Comparison of ENCODE assay signal across 15 cellular contexts in genomic region chr16:28196331-28196987, GRCh38. TPM values are rescaled to one million over a fixed set of nuclear protein-coding genes. Genes with fewer than 3 reads are reported as not detected.
A peak's percentile ranks its signal among the peaks of the same experiment; 100 is the strongest.
DNase-seq lines count a peak whose midpoint lies in the region; ATAC-seq and TF ChIP-seq lines count a peak whose summit lies in the region.
"Had no signal": no experiment of that assay in that cellular context is flagged by ENCODE, and none has a peak within 500 bp of the region (broad histone marks: within the 10 kb centered on the region; RNA-seq: fewer than 3 reads in every experiment).

No MANE protein-coding gene starts in this region.

- POLR2A ChIA-PET in A673 (lab: Charles Lee; ENCODE audit: low non-redundant PET), result no interaction called here
- POLR2A ChIA-PET in activated CD8-positive, alpha-beta T cell treated with anti-CD3 and anti-CD28 coated beads for 36 hours (lab: Charles Lee), result interaction anchor here (0.9 to 2.2 kb wide), 8 partner anchors 8 to 29 kb away, joined by 3 to 13 read pairs (median 5); no protein-coding TSS in a partner anchor

- intact Hi-C loops in A673 (cut with micrococcal nuclease; ENCODE audit: unreplicated experiment) (no loop called here), transverse colon (cut with DNase I; ENCODE audit: low total_unique reads) (no loop called here), mucosa of descending colon (cut with DNase I, micrococcal nuclease) (no loop called here)
- intact Hi-C loops in activated CD8-positive, alpha-beta T cell treated with anti-CD3 and anti-CD28 coated beads for 36 hours (cut with micrococcal nuclease), result no loop called here

- no peak overlapping the region for H3K4me2 ChIP-seq in hepatocyte

- peaks cover 5% of the 10 kb centered on the region for H3K36me3 ChIP-seq in A673 (ENCODE audit: insufficient read depth, low read length, poor library complexity, severe bottlenecking)
- peaks cover 0 to 6% (median 0%) of the 10 kb centered on the region in 4 donors for H3K36me3 ChIP-seq in transverse colon
- no peaks in the 10 kb centered on the region for H3K36me3 ChIP-seq in hepatocyte (replicated peaks; ENCODE audit: insufficient read depth, low read depth)
- no peaks in the 10 kb centered on the region for H3K36me3 ChIP-seq in mucosa of descending colon (ENCODE audit: low read depth)

- H3K27me3 Mint-ChIP-seq in activated CD8-positive, alpha-beta T cell treated with anti-CD3 and anti-CD28 coated beads for 36 hours, result no peaks in the 10 kb centered on the region
- no peaks in the 10 kb centered on the region for H3K27me3 Mint-ChIP-seq in memory B cell

- no peaks in the 10 kb centered on the region for H3K9me3 Mint-ChIP-seq in activated CD8-positive, alpha-beta T cell treated with anti-CD3 and anti-CD28 coated beads for 36 hours
- H3K9me3 Mint-ChIP-seq in memory B cell, result no peaks in the 10 kb centered on the region

- H3K27ac Mint-ChIP-seq in activated CD8-positive, alpha-beta T cell treated with anti-CD3 and anti-CD28 coated beads for 36 hours, result peak overlapping the region; percentile 98
- peak overlapping the region; percentile 96 for H3K27ac Mint-ChIP-seq in memory B cell

- no peak for TF ChIP-seq CTCF in A673 (conservative IDR thresholded peaks at IDR 0.05; ENCODE audit: low read depth, low read length)
- TF ChIP-seq CTCF in activated CD8-positive, alpha-beta T cell treated with anti-CD3 and anti-CD28 coated beads for 36 hours (IDR thresholded peaks at IDR 0.05), result no peak
- no peak for TF ChIP-seq CTCF in transverse colon (IDR thresholded peaks at IDR 0.05)
- no peak for TF ChIP-seq CTCF in hepatocyte (IDR thresholded peaks at IDR 0.05; ENCODE audit: poor library complexity)
- TF ChIP-seq CTCF in mucosa of descending colon (IDR thresholded peaks at IDR 0.05), result no peak

- peaks cover 36% of the 10 kb centered on the region for H3K4me1 ChIP-seq in A673 (ENCODE audit: insufficient read depth, low read length, poor library complexity, severe bottlenecking)
- peaks cover 0 to 23% (median 13%) of the 10 kb centered on the region in 4 donors for H3K4me1 ChIP-seq in transverse colon
- H3K4me1 ChIP-seq in hepatocyte (ENCODE audit: insufficient read depth), result no peaks in the 10 kb centered on the region
- no peaks in the 10 kb centered on the region for H3K4me1 ChIP-seq in mucosa of descending colon (ENCODE audit: low read depth)

- no peak for ATAC-seq in activated CD8-positive, alpha-beta T cell treated with anti-CD3 and anti-CD28 coated beads for 36 hours
- ATAC-seq in memory B cell (ENCODE audit: low read depth) (no peak), mucosa of descending colon (no peak)
- ATAC-seq: heart left ventricle, SK-N-SH treated with all-trans-retinoic acid at 6 μM for 48 hours had no signal

- no peak for TF ChIP-seq EP300 in transverse colon (IDR thresholded peaks at IDR 0.05; ENCODE audit: low read depth)

- H4K20me1 ChIP-seq in hepatocyte (ENCODE audit: insufficient read depth, poor library complexity, severe bottlenecking), result peaks cover 17% of the 10 kb centered on the region

- peaks cover 73% of the 10 kb centered on the region for H3K4me1 Mint-ChIP-seq in activated CD8-positive, alpha-beta T cell treated with anti-CD3 and anti-CD28 coated beads for 36 hours (ENCODE audit: low read depth)
- peaks cover 45% of the 10 kb centered on the region for H3K4me1 Mint-ChIP-seq in memory B cell

- H3K9me3 ChIP-seq in A673 (ENCODE audit: low read depth, low read length, poor library complexity, severe bottlenecking) (no peaks in the 10 kb centered on the region), transverse colon (no peaks in the 10 kb centered on the region), hepatocyte (ENCODE audit: low read depth) (no peaks in the 10 kb centered on the region), mucosa of descending colon (no peaks in the 10 kb centered on the region)
- H3K9me3 ChIP-seq: heart left ventricle, tibial nerve had no signal

- in situ Hi-C loops in transverse colon (cut with MboI; ENCODE audit: low pct_ligation_motif_present in 1 of 4, low pct_unique_long_range_greater_than_20kb in 1 of 4, low sequenced_read_pairs in 3 of 4), result no loop called here

- no peak for TF ChIP-seq POLR2A in transverse colon (IDR thresholded peaks at IDR 0.05)

- CTCF ChIA-PET in A673 (lab: Charles Lee), result interaction anchor here (0.6 kb wide), 1 partner anchor 8 kb away, joined by 12 read pairs; no protein-coding TSS in a partner anchor
- CTCF ChIA-PET in activated CD8-positive, alpha-beta T cell treated with anti-CD3 and anti-CD28 coated beads for 36 hours (lab: Charles Lee), result interaction anchor here (0.9 to 1.1 kb wide), 4 partner anchors 12 to 59 kb away, joined by 3 to 6 read pairs (median 4); no protein-coding TSS in a partner anchor

- H2AFZ ChIP-seq in hepatocyte, result no peak overlapping the region

- H3K27me3 ChIP-seq in A673 (replicated peaks; ENCODE audit: insufficient read depth, low read depth, low read length, poor library complexity) (no peaks in the 10 kb centered on the region), transverse colon (no peaks in the 10 kb centered on the region), hepatocyte (no peaks in the 10 kb centered on the region)
- H3K27me3 ChIP-seq: heart left ventricle, tibial nerve had no signal

- peaks cover 94% of the 10 kb centered on the region for H3K79me2 ChIP-seq in hepatocyte

- H3K4me3 Mint-ChIP-seq in activated CD8-positive, alpha-beta T cell treated with anti-CD3 and anti-CD28 coated beads for 36 hours, result no peak overlapping the region
- no peak overlapping the region for H3K4me3 Mint-ChIP-seq in memory B cell

- H3K27ac ChIP-seq in A673 (ENCODE audit: low read depth, low read length, poor library complexity, severe bottlenecking), result peak overlapping the region; percentile 41
- no peak overlapping the region for H3K27ac ChIP-seq in transverse colon
- H3K27ac ChIP-seq in hepatocyte, result no peak overlapping the region
- H3K27ac ChIP-seq: heart left ventricle had no signal

- BruUV-seq in A673 (replicated peaks; lab: Mats Ljungman, UMichigan), result no TSS peak

- H3K9me2 ChIP-seq in hepatocyte (replicated peaks; ENCODE audit: insufficient read depth), result no peaks in the 10 kb centered on the region

- DNase-seq in A673 (ENCODE audit: low spot score) (no peak), EH (ENCODE audit: low read depth) (peak; percentile 25), memory B cell (ENCODE audit: low spot score in 2 of 2) (no peak), Kasumi-1 (lab: John Stamatoyannopoulos, UW) (no peak), transverse colon (no peak), hepatocyte (ENCODE audit: low spot score) (no peak), mucosa of descending colon (no peak)
- no peak for DNase-seq in activated CD8-positive, alpha-beta T cell treated with anti-CD3 and anti-CD28 coated beads for 36 hours
- DNase-seq: activated effector memory CD4-positive, alpha-beta T cell treated with Interleukin-2 at 50 U/mL for 16 hours; central memory CD4-positive, alpha-beta T cell; erythroblast; heart left ventricle; NCI-H2171 treated with DMSO at 0.1 percent for 48 hours had no signal

- H3K36me3 Mint-ChIP-seq in activated CD8-positive, alpha-beta T cell treated with anti-CD3 and anti-CD28 coated beads for 36 hours (ENCODE audit: low read depth), result peaks cover 59% of the 10 kb centered on the region
- peaks cover 25% of the 10 kb centered on the region for H3K36me3 Mint-ChIP-seq in memory B cell

- 79 to 95% methylated on average over 3 to 5 of the region's 5 CpGs for WGBS in transverse colon (ENCODE audit: low coverage in 1 of 2), 2 donors
- 91% methylated on average over 5 of the region's 5 CpGs for WGBS in hepatocyte (ENCODE audit: low lambda C conversion rate, missing lambda C conversion rate)

- H3K4me3 ChIP-seq in A673 (ENCODE audit: low read depth, low read length, poor library complexity, severe bottlenecking), result no peak overlapping the region
- no peak overlapping the region for H3K4me3 ChIP-seq in transverse colon
- no peak overlapping the region for H3K4me3 ChIP-seq in hepatocyte
- no peak overlapping the region for H3K4me3 ChIP-seq in mucosa of descending colon
- H3K4me3 ChIP-seq: heart left ventricle, tibial nerve had no signal

RNA-seq across cellular contexts. Expression of gene XPO6, which starts 15.3 kb away (rescaled TPM):
- total RNA-seq in A673 (2021) (155 and 159 TPM in 2 replicates), transverse colon (100 to 1,000 TPM; 140 to 254 (median 204) TPM), hepatocyte (49.7 and 111 TPM in 2 replicates), mucosa of descending colon (100 to 1,000 TPM in 2 of 3 donors, 10 to 100 TPM in 1; 97.6 to 138 (median 114) TPM)
- total RNA-seq in activated CD8-positive, alpha-beta T cell treated with anti-CD3 and anti-CD28 coated beads for 36 hours, result 100 to 1,000 TPM; 250 to 253 TPM
- polyA plus RNA-seq in hepatocyte, result 39.8 and 48.8 TPM in 2 replicates
